In genomic region chr2:233455491-233455890, GRCh38 we compare ENCODE assay signal across 18 cellular contexts.
"Had no signal": no experiment of that assay in that cellular context is flagged by ENCODE, and none has a peak within 500 bp of the region (broad histone marks: within the 10 kb centered on the region; RNA-seq: fewer than 3 reads in every experiment).

No MANE protein-coding gene starts in this region.

- H3K4me3 Mint-ChIP-seq: activated CD4-positive, alpha-beta memory T cell treated with anti-CD3 and anti-CD28 coated beads for 36 hours; activated CD8-positive, alpha-beta memory T cell treated with anti-CD3 and anti-CD28 coated beads, Interleukin-2, amount 10 ng/mL, durations not matched to agents 7 days and 5 days; activated naive CD8-positive, alpha-beta T cell treated with anti-CD3 and anti-CD28 coated beads, Interleukin-2, amount 10 ng/mL, durations not matched to agents 7 days and 5 days; immature natural killer cell; memory B cell; nephron progenitor cell; stimulated activated naive CD8-positive, alpha-beta T cell treated with anti-CD3 and anti-CD28 coated beads, Interleukin-15, amount 100 ng/mL, for 72 hours had no signal

- H3K4me3 ChIP-seq: gastroesophageal sphincter, tibial artery had no signal

- H3K27me3 Mint-ChIP-seq: activated CD4-positive, alpha-beta memory T cell treated with anti-CD3 and anti-CD28 coated beads for 36 hours; activated CD8-positive, alpha-beta memory T cell treated with anti-CD3 and anti-CD28 coated beads, Interleukin-2, amount 10 ng/mL, durations not matched to agents 7 days and 5 days; activated naive CD8-positive, alpha-beta T cell treated with anti-CD3 and anti-CD28 coated beads, Interleukin-2, amount 10 ng/mL, durations not matched to agents 7 days and 5 days; memory B cell; stimulated activated naive CD8-positive, alpha-beta T cell treated with anti-CD3 and anti-CD28 coated beads, Interleukin-15, amount 100 ng/mL, for 72 hours had no signal

- DNase-seq: activated CD4-positive, alpha-beta memory T cell treated with anti-CD3 and anti-CD28 coated beads for 36 hours; activated CD4-positive, alpha-beta T cell treated with anti-CD3 and anti-CD28 coated beads for 48 hours; activated CD8-positive, alpha-beta memory T cell treated with anti-CD3 and anti-CD28 coated beads, Interleukin-2, amount 10 ng/mL, durations not matched to agents 7 days and 5 days; activated naive CD4-positive, alpha-beta T cell treated with Interleukin-2 at 50 U/mL for 16 hours; activated T-cell treated with anti-CD3 and anti-CD28 coated beads for 4 hours; amniotic stem cell; immature natural killer cell; kidney glomerular epithelial cell; nephron progenitor cell; stimulated activated CD4-positive, alpha-beta T cell treated with anti-CD3 and anti-CD28 coated beads, Interleukin-4, amount 100 ng/mL, for 24 hours; stimulated activated naive CD8-positive, alpha-beta T cell treated with anti-CD3 and anti-CD28 coated beads, Interleukin-15, amount 100 ng/mL, for 72 hours had no signal

- H3K27ac ChIP-seq: epithelial cell of prostate, gastroesophageal sphincter, parathyroid adenoma, tibial artery had no signal

- H3K4me1 ChIP-seq: gastroesophageal sphincter, parathyroid adenoma, tibial artery had no signal

- H3K4me1 Mint-ChIP-seq: memory B cell; nephron progenitor cell; stimulated activated naive CD8-positive, alpha-beta T cell treated with anti-CD3 and anti-CD28 coated beads, Interleukin-15, amount 100 ng/mL, for 72 hours had no signal

- H3K27ac Mint-ChIP-seq: activated CD4-positive, alpha-beta memory T cell treated with anti-CD3 and anti-CD28 coated beads for 36 hours; activated CD8-positive, alpha-beta memory T cell treated with anti-CD3 and anti-CD28 coated beads, Interleukin-2, amount 10 ng/mL, durations not matched to agents 7 days and 5 days; activated naive CD8-positive, alpha-beta T cell treated with anti-CD3 and anti-CD28 coated beads, Interleukin-2, amount 10 ng/mL, durations not matched to agents 7 days and 5 days; nephron progenitor cell; stimulated activated naive CD8-positive, alpha-beta T cell treated with anti-CD3 and anti-CD28 coated beads, Interleukin-15, amount 100 ng/mL, for 72 hours had no signal

- H3K27me3 ChIP-seq: gastroesophageal sphincter, tibial artery had no signal

- ATAC-seq: activated CD8-positive, alpha-beta memory T cell treated with anti-CD3 and anti-CD28 coated beads, Interleukin-2, amount 10 ng/mL, durations not matched to agents 7 days and 5 days; gastroesophageal sphincter; SK-N-SH treated with all-trans-retinoic acid at 6 μM for 48 hours; stimulated activated naive CD8-positive, alpha-beta T cell treated with anti-CD3 and anti-CD28 coated beads, Interleukin-15, amount 100 ng/mL, for 72 hours had no signal

- H3K9me3 ChIP-seq: gastroesophageal sphincter, tibial artery had no signal

- H3K9me3 Mint-ChIP-seq: activated CD4-positive, alpha-beta memory T cell treated with anti-CD3 and anti-CD28 coated beads for 36 hours; activated naive CD8-positive, alpha-beta T cell treated with anti-CD3 and anti-CD28 coated beads, Interleukin-2, amount 10 ng/mL, durations not matched to agents 7 days and 5 days; immature natural killer cell; memory B cell; nephron progenitor cell; stimulated activated naive CD8-positive, alpha-beta T cell treated with anti-CD3 and anti-CD28 coated beads, Interleukin-15, amount 100 ng/mL, for 72 hours had no signal
